14 cellular contexts compared by ENCODE assay signal in genomic region chr10:49115796-49116508, GRCh38. TPM values are rescaled to one million over a fixed set of nuclear protein-coding genes. Genes with fewer than 3 reads are reported as not detected.
DNase-seq lines count a peak whose midpoint lies in the region; ATAC-seq, FAIRE-seq and TF ChIP-seq lines count a peak whose summit lies in the region.
"Had no signal": no experiment of that assay in that cellular context is flagged by ENCODE, and none has a peak within 500 bp of the region (broad histone marks: within the 10 kb centered on the region; RNA-seq: fewer than 3 reads in every experiment).

No MANE protein-coding gene starts in this region.

- peaks cover 50% of the 10 kb centered on the region for H3K27me3 Mint-ChIP-seq in activated CD4-positive, alpha-beta T cell treated with anti-CD3 and anti-CD28 coated beads, Interleukin-2, amount 10 ng/mL, durations not matched to agents 24 days and 14 days

- H3K9me3 Mint-ChIP-seq in activated CD4-positive, alpha-beta T cell treated with anti-CD3 and anti-CD28 coated beads, Interleukin-2, amount 10 ng/mL, durations not matched to agents 24 days and 14 days, result no peaks in the 10 kb centered on the region

- peak overlapping the region; percentile 53 for H3K27ac ChIP-seq in ascending aorta
- H3K27ac ChIP-seq in stomach, result peak overlapping the region in 2 of 5 donors; percentile 70 to 80
- H3K27ac ChIP-seq: colonic mucosa had no signal

- no peak overlapping the region for H3K4me3 Mint-ChIP-seq in activated CD4-positive, alpha-beta T cell treated with anti-CD3 and anti-CD28 coated beads, Interleukin-2, amount 10 ng/mL, durations not matched to agents 24 days and 14 days

- H3K36me3 ChIP-seq in ascending aorta, result no peaks in the 10 kb centered on the region
- no peaks in the 10 kb centered on the region for H3K36me3 ChIP-seq in stomach
- H3K36me3 ChIP-seq: colonic mucosa had no signal

- H3K4me1 ChIP-seq in ascending aorta (peaks cover 5 to 40% of the 10 kb centered on the region in 2 donors), stomach (peaks cover 0 to 41% (median 16%) of the 10 kb centered on the region in 4 donors)
- H3K4me1 ChIP-seq: colonic mucosa had no signal

- no peak for FAIRE-seq in H54 (lab: Jason Lieb, UNC)
- FAIRE-seq: A204.1, keratinocyte had no signal

- H3K27ac Mint-ChIP-seq in activated CD4-positive, alpha-beta T cell treated with anti-CD3 and anti-CD28 coated beads, Interleukin-2, amount 10 ng/mL, durations not matched to agents 24 days and 14 days, result no peak overlapping the region

- CTCF ChIA-PET in GM10248 (lab: Yijun Ruan, JAX), result no interaction called here

- no peak for ATAC-seq in HG03095 (IDR thresholded peaks at IDR 0.05; ENCODE audit: unreplicated experiment)

- H3K4me3 ChIP-seq in ascending aorta (peak overlapping the region; percentile 86 to 87), stomach (peak overlapping the region in 3 of 4 donors; percentile 52 to 61 (median 55))

- no peak for TF ChIP-seq POLR2A in stomach (IDR thresholded peaks at IDR 0.05)
- TF ChIP-seq POLR2A in H54 (IDR thresholded peaks at IDR 0.05; ENCODE audit: low read depth, low read length), result no peak

- TF ChIP-seq EP300 in stomach (IDR thresholded peaks at IDR 0.05), result no peak

- H3K27me3 ChIP-seq in ascending aorta (no peaks in the 10 kb centered on the region), stomach (peaks cover 0 to 29% (median 4%) of the 10 kb centered on the region in 3 donors)

- H3K9me3 ChIP-seq in ascending aorta, result no peaks in the 10 kb centered on the region
- H3K9me3 ChIP-seq in stomach, result no peaks in the 10 kb centered on the region
- H3K9me3 ChIP-seq: colonic mucosa had no signal

- peaks cover 4% of the 10 kb centered on the region for H3K4me1 Mint-ChIP-seq in activated CD4-positive, alpha-beta T cell treated with anti-CD3 and anti-CD28 coated beads, Interleukin-2, amount 10 ng/mL, durations not matched to agents 24 days and 14 days

- 76 to 88% (median 80%) methylated on average over 9 to 14 of the region's 14 CpGs for WGBS in stomach, 5 donors

- POLR2A ChIA-PET in GM10248 (lab: Yijun Ruan, JAX), result no interaction called here

- DNase-seq in activated CD4-positive, alpha-beta T cell treated with anti-CD3 and anti-CD28 coated beads, Interleukin-2, amount 10 ng/mL, durations not matched to agents 24 days and 14 days, result peak; percentile 67
- DNase-seq in activated CD4-positive, alpha-beta T cell treated with anti-CD3 and anti-CD28 coated beads for 1 hour, result no peak
- DNase-seq in ascending aorta (ENCODE audit: low spot score in 2 of 2) (no peak), islet precursor cell (peak; percentile 33), stomach (no peak), GM10248 (ENCODE audit: extremely low spot score) (no peak), H54 (ENCODE audit: insufficient read length, low spot score) (no peak)
- DNase-seq: colonic mucosa, GOT3, NCI-H1694 had no signal

- intact Hi-C loops in activated CD4-positive, alpha-beta T cell treated with anti-CD3 and anti-CD28 coated beads, Interleukin-2, amount 10 ng/mL, durations not matched to agents 24 days and 14 days (cut with micrococcal nuclease), result loop anchor here (5.0 kb wide), 1 partner anchor 39 kb away; no protein-coding TSS in a partner anchor
- intact Hi-C loops in ascending aorta (cut with DNase I) (loop anchor here (2.0 to 10.0 kb wide), 4 partner anchors 23 to 419 kb away; partner anchors contain the start of gene ERCC6), stomach (cut with DNase I; ENCODE audit: low total_unique reads) (no loop called here)

- H3K36me3 Mint-ChIP-seq in activated CD4-positive, alpha-beta T cell treated with anti-CD3 and anti-CD28 coated beads, Interleukin-2, amount 10 ng/mL, durations not matched to agents 24 days and 14 days (ENCODE audit: low read depth), result no peaks in the 10 kb centered on the region

- no peak for TF ChIP-seq CTCF in ascending aorta (IDR thresholded peaks at IDR 0.05)
- TF ChIP-seq CTCF in stomach (IDR thresholded peaks at IDR 0.05), result no peak
- TF ChIP-seq CTCF in GM10248 (IDR thresholded peaks at IDR 0.05; ENCODE audit: control extremely low read depth, extremely low read depth, low read depth, missing control alignments), result no peak

RNA-seq across cellular contexts. Expression of gene VSTM4, which starts 0.6 kb away (rescaled TPM):
- total RNA-seq in activated CD4-positive, alpha-beta T cell treated with anti-CD3 and anti-CD28 coated beads, Interleukin-2, amount 10 ng/mL, durations not matched to agents 24 days and 14 days, result 0.50 and 0.63 TPM in 2 replicates
- total RNA-seq in ascending aorta (17.7 TPM), stomach (10 to 100 TPM in 2 of 5 donors, 1 to 10 TPM in 2, under 1 TPM in 1; 0.58 to 23.1 (median 3.8) TPM)
- 1 to 10 TPM; 2.1 to 3.1 (median 2.1) TPM for polyA plus RNA-seq in stomach
- polyA plus RNA-seq: keratinocyte had no signal

RNA-seq across cellular contexts. Expression of gene FAM170B, which starts 17.9 kb away (rescaled TPM):
- not detected in 2 replicates for total RNA-seq in activated CD4-positive, alpha-beta T cell treated with anti-CD3 and anti-CD28 coated beads, Interleukin-2, amount 10 ng/mL, durations not matched to agents 24 days and 14 days
- total RNA-seq in ascending aorta (not detected), stomach (not detected)
- polyA plus RNA-seq in stomach, result not detected
- total RNA-seq: colonic mucosa, temporal lobe had no signal
- polyA plus RNA-seq: keratinocyte had no signal

Comparison
In these comparisons a context has a peak if more than half of its experiments do, and no peak if none do; other contexts are left out.
1. DNase-seq: peak in activated CD4-positive, alpha-beta T cell treated with anti-CD3 and anti-CD28 coated beads, Interleukin-2, amount 10 ng/mL, durations not matched to agents 24 days and 14 days (single experiment) and islet precursor cell (single experiment); none in activated CD4-positive, alpha-beta T cell treated with anti-CD3 and anti-CD28 coated beads for 1 hour (single experiment), ascending aorta (0 of 2), stomach (single experiment), GM10248 (single experiment) and H54 (single experiment).